15 cellular contexts compared by ENCODE assay signal in the genomic region with DNA sequence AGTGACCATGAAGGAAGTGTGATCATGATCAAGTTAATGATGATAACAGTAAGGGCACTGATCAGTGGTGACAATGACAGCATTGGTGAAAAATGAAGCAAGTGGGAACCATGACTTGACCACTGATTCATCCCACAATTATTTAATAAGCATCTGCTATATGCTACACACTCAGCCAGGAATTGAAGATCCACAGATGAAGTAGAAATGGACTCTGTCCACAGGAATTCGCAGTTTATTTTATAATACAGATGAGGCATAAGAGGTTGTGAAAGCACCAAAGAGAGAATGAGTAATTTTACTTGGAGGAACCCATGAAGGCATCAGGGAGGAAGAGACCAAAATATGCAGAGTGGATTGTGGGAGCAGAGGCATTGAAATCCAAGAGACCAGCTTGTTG. TPM values are rescaled to one million over a fixed set of nuclear protein-coding genes. Genes with fewer than 3 reads are reported as not detected.
A peak's percentile ranks its signal among the peaks of the same experiment; 100 is the strongest.
DNase-seq lines count a peak whose midpoint lies in the region; ATAC-seq, FAIRE-seq and TF ChIP-seq lines count a peak whose summit lies in the region.
"Had no signal": no experiment of that assay in that cellular context is flagged by ENCODE, and none has a peak within 500 bp of the region (broad histone marks: within the 10 kb centered on the region; RNA-seq: fewer than 3 reads in every experiment).

No MANE protein-coding gene starts in this region.

- H3K4me2 ChIP-seq in K562 (ENCODE audit: insufficient read depth, low read length) (no peak overlapping the region), keratinocyte (ENCODE audit: control insufficient read depth, extremely low read depth, insufficient read depth, low read depth, low read length) (peak overlapping the region; percentile 33)

- no peak for TF ChIP-seq CTCF in AG10803 (conservative IDR thresholded peaks at IDR 0.05; ENCODE audit: low read length)
- TF ChIP-seq CTCF in K562 (IDR thresholded peaks at IDR 0.05 in 2 of 3, conservative IDR thresholded peaks at IDR 0.05 in 1 of 3; ENCODE audit: insufficient read depth in 2 of 3, low read depth in 1 of 3, low read length in 3 of 3) = no peak
- TF ChIP-seq CTCF in keratinocyte (optimal IDR thresholded peaks at IDR 0.05 in 1 of 3, IDR thresholded peaks at IDR 0.05 in 1 of 3, conservative IDR thresholded peaks at IDR 0.05 in 1 of 3; ENCODE audit: extremely low read depth in 1 of 3, insufficient read depth in 2 of 3, low read length in 3 of 3) = no peak

- TF ChIP-seq POLR2A in K562 (conservative IDR thresholded peaks at IDR 0.05) = no peak

- H2AFZ ChIP-seq in K562 (ENCODE audit: low read depth, low read length) (0 out of 2 replicates have a peak overlapping the region, but pooled peaks have one; percentile 41), keratinocyte (ENCODE audit: control insufficient read depth, low read length) (peak overlapping the region; percentile 68)

- DNase-seq in AG10803 (ENCODE audit: low read depth) (peak; percentile 97), LHCN-M2 (ENCODE audit: low read depth) (peak; percentile 95), K562 (ENCODE audit: extremely low read depth in 1 of 4, low spot score in 3 of 4) (no peak), keratinocyte (ENCODE audit: low read depth, low spot score) (peak; percentile 73), midbrain (lab: John Stamatoyannopoulos, UW) (no peak), NCI-H1417 treated with DMSO at 0.1 percent for 48 hours (lab: John Stamatoyannopoulos, UW) (no peak)
- DNase-seq in activated naive CD4-positive, alpha-beta T cell (lab: John Stamatoyannopoulos, UW) = no peak
- DNase-seq: activated CD8-positive, alpha-beta memory T cell treated with anti-CD3 and anti-CD28 coated beads, Interleukin-2, amount 50 U/mL, for 48 hours; CD4-positive, CD25-positive, alpha-beta regulatory T cell; NCI-H345; stimulated activated CD4-positive, alpha-beta T cell treated with anti-CD3 and anti-CD28 coated beads, Interleukin-4, amount 100 ng/mL, for 24 hours; stimulated activated naive CD8-positive, alpha-beta T cell treated with anti-CD3 and anti-CD28 coated beads, Interleukin-15, Interleukin-2, amounts not matched to agents 100 U/mL and 50 U/mL, for 24 hours had no signal

- ATAC-seq in K562 (no peak), HG02885 (IDR thresholded peaks at IDR 0.05; ENCODE audit: poor library complexity, unreplicated experiment) (no peak)
- ATAC-seq: stimulated activated naive CD8-positive, alpha-beta T cell treated with anti-CD3 and anti-CD28 coated beads, Interleukin-15, Interleukin-2, amounts not matched to agents 100 U/mL and 50 U/mL, for 24 hours had no signal

- H3K4me3 ChIP-seq in AG10803 (ENCODE audit: low read length) (no peak overlapping the region), K562 (no peak overlapping the region), keratinocyte (ENCODE audit: control insufficient read depth in 2 of 3, extremely low read depth in 1 of 3, insufficient read depth in 2 of 3, low read depth in 1 of 3, low read length in 3 of 3) (peak overlapping the region in 1 of 3 experiments; percentile 16)

- H3K9me3 ChIP-seq in K562 (replicated peaks; ENCODE audit: control insufficient read depth, insufficient read depth, low read depth, low read length) (no peaks in the 10 kb centered on the region), keratinocyte (ENCODE audit: control insufficient read depth, low read depth, low read length) (no peaks in the 10 kb centered on the region)

- H3K27ac ChIP-seq in K562 (ENCODE audit: extremely low read depth, low read depth, low read length) (no peak overlapping the region), keratinocyte (ENCODE audit: control insufficient read depth, insufficient read depth, low read length) (peak overlapping the region; percentile 42)

- TF ChIP-seq EP300 in K562 (IDR thresholded peaks at IDR 0.05; ENCODE audit: low read length) = no peak

- intact Hi-C loops in K562 (cut with micrococcal nuclease) = loop anchor here (5.0 kb wide), 2 partner anchors 65 to 215 kb away; no protein-coding TSS in a partner anchor

- H4K20me1 ChIP-seq in K562 (replicated peaks; ENCODE audit: control insufficient read depth, insufficient read depth, low read length) = no peaks in the 10 kb centered on the region
- H4K20me1 ChIP-seq in keratinocyte (ENCODE audit: control insufficient read depth, extremely low read depth, insufficient read depth, low read length) = no peaks in the 10 kb centered on the region

- no peak overlapping the region for H3K9ac ChIP-seq in K562 (ENCODE audit: insufficient read depth in 1 of 2, low read depth in 2 of 2, low read length in 2 of 2)
- H3K9ac ChIP-seq in keratinocyte (ENCODE audit: control insufficient read depth, extremely low read depth, insufficient read depth, low read length) = no peak overlapping the region

- H3K79me2 ChIP-seq in K562 (ENCODE audit: control insufficient read depth, insufficient read depth, low read length) = no peaks in the 10 kb centered on the region
- no peaks in the 10 kb centered on the region for H3K79me2 ChIP-seq in keratinocyte (ENCODE audit: control insufficient read depth, insufficient read depth, low read length)

- 21% methylated on average over 1 of the region's 1 CpG for WGBS in K562 (ENCODE audit: insufficient coverage, low coverage, missing lambda C conversion rate)

- TF ChIP-seq RAD21 in K562 (CRISPR knock-in tag; conservative IDR thresholded peaks at IDR 0.05 in 1 of 2, IDR thresholded peaks at IDR 0.05 in 1 of 2) = no peak

- POLR2A ChIA-PET in K562 (lab: Yijun Ruan, JAX) = interaction anchor here (0.6 to 3.2 kb wide), 4 partner anchors 9 to 135 kb away, joined by 3 to 18 read pairs (median 3); partner anchors contain the start of genes CBX5 and HNRNPA1

- peaks cover 22 to 24% of the 10 kb centered on the region in 2 experiments; a peak in 4 of 5 replicates for H3K4me1 ChIP-seq in K562 (replicated peaks in 1 of 2; ENCODE audit: control insufficient read depth in 2 of 2, insufficient read depth in 2 of 2, low read length in 2 of 2)
- H3K4me1 ChIP-seq in keratinocyte (ENCODE audit: control insufficient read depth, extremely low read depth, insufficient read depth, low read length) = peaks cover 33% of the 10 kb centered on the region

- H3K9me1 ChIP-seq in K562 (ENCODE audit: control insufficient read depth, insufficient read depth, low read length) (no peaks in the 10 kb centered on the region), keratinocyte (ENCODE audit: control insufficient read depth, extremely low read depth, insufficient read depth, low read length) (no peaks in the 10 kb centered on the region)

- FAIRE-seq in K562 (lab: Jason Lieb, UNC) (no peak), keratinocyte (lab: Jason Lieb, UNC) (no peak)
- FAIRE-seq: endometrium, TTC549 had no signal

- no peaks in the 10 kb centered on the region for H3K27me3 ChIP-seq in K562 (ENCODE audit: control insufficient read depth in 2 of 2, insufficient read depth in 2 of 2, low read length in 2 of 2)
- no peaks in the 10 kb centered on the region for H3K27me3 ChIP-seq in keratinocyte (ENCODE audit: control insufficient read depth, extremely low read depth, insufficient read depth, low read length)

- dilution Hi-C loops in keratinocyte (cut with MboI; ENCODE audit: extremely low pct_ligation_motif_present, low sequenced_read_pairs) = no loop called here

- CTCF ChIA-PET in K562 (lab: Yijun Ruan, JAX; ENCODE audit: low intra/inter-chr PET ratio) = interaction anchor here (0.6 kb wide), 1 partner anchor 73 kb away, joined by 3 read pairs; no protein-coding TSS in a partner anchor

- in situ Hi-C loops in K562 (cut with MboI) = loop anchor here (5.0 to 25.0 kb wide), 2 partner anchors 145 to 460 kb away; partner anchors contain the start of gene CISTR

- H3K36me3 ChIP-seq in K562 (ENCODE audit: control insufficient read depth, insufficient read depth, low read length) = no peaks in the 10 kb centered on the region
- no peaks in the 10 kb centered on the region for H3K36me3 ChIP-seq in keratinocyte (ENCODE audit: control insufficient read depth in 2 of 2, extremely low read depth in 1 of 2, insufficient read depth in 2 of 2, low read length in 2 of 2)

- BruUV-seq in K562 (replicated peaks; lab: Mats Ljungman, UMichigan) = no TSS peak

RNA-seq across cellular contexts. Expression of gene SMUG1, which starts 33.8 kb away (rescaled TPM):
- total RNA-seq in LHCN-M2 (2014; rRNA removed) (57.6 and 69.9 TPM in 2 replicates), K562 (2014; rRNA removed) (56.4 and 76.2 TPM in 2 replicates), K562 (2014; rRNA removed; fragmentation: Illumina TruSeq; extraction: Trizol) (29.7 and 38.1 TPM in 2 replicates), K562 (2015; rRNA removed; fragmentation: Illumina TruSeq; extraction: Trizol) (42.5 and 48.4 TPM in 2 replicates), K562 (2021) (39.4 and 42.4 TPM in 2 replicates)
- 43.8 TPM for polyA plus RNA-seq in LHCN-M2 (2012)
- total RNA-seq in K562 (2011; cell fraction: chromatin; rRNA removed; ENCODE audit: low replicate concordance) = 77.0 and 130 TPM in 2 replicates
- total RNA-seq in K562 (2011; cell fraction: nucleolus; rRNA removed) = 72.5 and 74.4 TPM in 2 replicates
- 82.6 and 125 TPM in 2 replicates for total RNA-seq in K562 (2011; cell fraction: nucleoplasm; rRNA removed)
- polyA plus RNA-seq in K562 (2011; rRNA removed) (46.7 and 52.4 TPM in 2 replicates), K562 (2014; fragmentation: Illumina TruSeq; extraction: Trizol) (49.8 and 55.3 TPM in 2 replicates), K562 (2014; fragmentation: Nextera tagmentation; extraction: Ambion mirVana) (100 to 1,000 TPM; 106 to 117 TPM), K562 (2014; rRNA removed) (56.6 and 84.5 TPM in 2 replicates), keratinocyte (38.6 to 45.3 TPM (median 39.6 TPM) in 3 replicates)
- polyA plus RNA-seq in K562 (2011; cell fraction: cytosol; rRNA removed) = 63.4 and 94.3 TPM in 2 replicates
- polyA plus RNA-seq in K562 (2011; cell fraction: nucleus; rRNA removed) = 52.4 and 68.5 TPM in 2 replicates
- polyA plus RNA-seq in K562 (2012) = 46.0 and 46.7 TPM in 2 replicates
- polyA minus RNA-seq in K562 (2011; rRNA and poly(A)+ RNA removed) = 28.5 and 29.1 TPM in 2 replicates
- polyA minus RNA-seq in K562 (2011; cell fraction: cytosol; rRNA and poly(A)+ RNA removed) = 15.2 and 20.5 TPM in 2 replicates
- 27.1 and 36.1 TPM in 2 replicates for polyA minus RNA-seq in K562 (2011; cell fraction: nucleus; rRNA and poly(A)+ RNA removed)
- polyA plus RNA-seq in keratinocyte (2011; ENCODE audit: low read depth) = 9.8 TPM
- polyA plus RNA-seq in keratinocyte (2011; cell fraction: cytosol; rRNA removed) = 38.3 and 38.5 TPM in 2 replicates
- 38.9 and 40.0 TPM in 2 replicates for polyA plus RNA-seq in keratinocyte (2011; cell fraction: nucleus; rRNA removed)
- polyA plus RNA-seq in keratinocyte (2012; ENCODE audit: low replicate concordance) = 26.1 and 42.4 TPM in 2 replicates
- polyA minus RNA-seq in keratinocyte = 32.2 to 39.6 TPM (median 33.1 TPM) in 3 replicates
- polyA minus RNA-seq in keratinocyte (2011; cell fraction: cytosol; rRNA and poly(A)+ RNA removed) = 32.0 TPM
- 12.1 and 16.8 TPM in 2 replicates for polyA minus RNA-seq in keratinocyte (2011; cell fraction: nucleus; rRNA and poly(A)+ RNA removed)

RNA-seq across cellular contexts. Expression of gene CBX5, which starts 57.3 kb away (rescaled TPM):
- total RNA-seq in LHCN-M2 (2014; rRNA removed) (65.3 and 90.8 TPM in 2 replicates), K562 (2014; rRNA removed) (41.8 and 50.5 TPM in 2 replicates), K562 (2014; rRNA removed; fragmentation: Illumina TruSeq; extraction: Trizol) (80.2 and 106 TPM in 2 replicates), K562 (2015; rRNA removed; fragmentation: Illumina TruSeq; extraction: Trizol) (55.3 and 60.8 TPM in 2 replicates), K562 (2021) (72.6 and 82.3 TPM in 2 replicates)
- 32.8 TPM for polyA plus RNA-seq in LHCN-M2 (2012)
- total RNA-seq in K562 (2011; cell fraction: chromatin; rRNA removed; ENCODE audit: low replicate concordance) = 33.7 and 89.9 TPM in 2 replicates
- total RNA-seq in K562 (2011; cell fraction: nucleolus; rRNA removed) = 22.3 and 27.9 TPM in 2 replicates
- 59.4 and 101 TPM in 2 replicates for total RNA-seq in K562 (2011; cell fraction: nucleoplasm; rRNA removed)
- polyA plus RNA-seq in K562 (2011; rRNA removed) (81.2 and 102 TPM in 2 replicates), K562 (2014; fragmentation: Illumina TruSeq; extraction: Trizol) (51.2 and 59.2 TPM in 2 replicates), K562 (2014; fragmentation: Nextera tagmentation; extraction: Ambion mirVana) (10 to 100 TPM; 49.8 to 53.2 TPM), K562 (2014; rRNA removed) (32.6 and 39.3 TPM in 2 replicates), keratinocyte (15.5 to 25.8 TPM (median 23.3 TPM) in 3 replicates)
- polyA plus RNA-seq in K562 (2011; cell fraction: cytosol; rRNA removed) = 28.5 and 57.8 TPM in 2 replicates
- polyA plus RNA-seq in K562 (2011; cell fraction: nucleus; rRNA removed) = 25.8 and 37.9 TPM in 2 replicates
- polyA plus RNA-seq in K562 (2012) = 28.8 and 37.9 TPM in 2 replicates
- 208 and 238 TPM in 2 replicates for polyA minus RNA-seq in K562 (2011; rRNA and poly(A)+ RNA removed)
- polyA minus RNA-seq in K562 (2011; cell fraction: cytosol; rRNA and poly(A)+ RNA removed) = 65.3 and 84.1 TPM in 2 replicates
- polyA minus RNA-seq in K562 (2011; cell fraction: nucleus; rRNA and poly(A)+ RNA removed) = 16.3 and 30.9 TPM in 2 replicates
- 20.2 TPM for polyA plus RNA-seq in keratinocyte (2011; ENCODE audit: low read depth)
- polyA plus RNA-seq in keratinocyte (2011; cell fraction: cytosol; rRNA removed) = 9.9 and 17.5 TPM in 2 replicates
- polyA plus RNA-seq in keratinocyte (2011; cell fraction: nucleus; rRNA removed) = 19.6 and 22.4 TPM in 2 replicates
- 9.0 and 20.1 TPM in 2 replicates for polyA plus RNA-seq in keratinocyte (2012; ENCODE audit: low replicate concordance)
- polyA minus RNA-seq in keratinocyte = 32.0 to 66.7 TPM (median 33.1 TPM) in 3 replicates
- 20.5 TPM for polyA minus RNA-seq in keratinocyte (2011; cell fraction: cytosol; rRNA and poly(A)+ RNA removed)
- polyA minus RNA-seq in keratinocyte (2011; cell fraction: nucleus; rRNA and poly(A)+ RNA removed) = 14.8 and 32.6 TPM in 2 replicates

RNA-seq across cellular contexts. Expression of gene HNRNPA1, which starts 57.9 kb away (rescaled TPM):
- total RNA-seq in LHCN-M2 (2014; rRNA removed) (529 and 606 TPM in 2 replicates), K562 (2014; rRNA removed) (1,166 and 1,242 TPM in 2 replicates), K562 (2014; rRNA removed; fragmentation: Illumina TruSeq; extraction: Trizol) (1,479 and 1,871 TPM in 2 replicates), K562 (2015; rRNA removed; fragmentation: Illumina TruSeq; extraction: Trizol) (1,215 and 1,277 TPM in 2 replicates), K562 (2021) (1,768 and 1,994 TPM in 2 replicates)
- polyA plus RNA-seq in LHCN-M2 (2012) = 843 TPM
- total RNA-seq in K562 (2011; cell fraction: chromatin; rRNA removed; ENCODE audit: low replicate concordance) = 585 and 1,170 TPM in 2 replicates
- total RNA-seq in K562 (2011; cell fraction: nucleolus; rRNA removed) = 342 and 393 TPM in 2 replicates
- 680 and 890 TPM in 2 replicates for total RNA-seq in K562 (2011; cell fraction: nucleoplasm; rRNA removed)
- polyA plus RNA-seq in K562 (2011; rRNA removed) (1,105 and 1,247 TPM in 2 replicates), K562 (2014; fragmentation: Illumina TruSeq; extraction: Trizol) (2,677 and 2,919 TPM in 2 replicates), K562 (2014; fragmentation: Nextera tagmentation; extraction: Ambion mirVana) (1,000 to 10,000 TPM; 1,815 to 2,152 TPM), K562 (2014; rRNA removed) (2,590 and 2,703 TPM in 2 replicates), keratinocyte (269 to 1,061 TPM (median 583 TPM) in 3 replicates)
- polyA plus RNA-seq in K562 (2011; cell fraction: cytosol; rRNA removed) = 544 and 1,005 TPM in 2 replicates
- 747 and 1,095 TPM in 2 replicates for polyA plus RNA-seq in K562 (2011; cell fraction: nucleus; rRNA removed)
- 2,696 and 3,059 TPM in 2 replicates for polyA plus RNA-seq in K562 (2012)
- polyA minus RNA-seq in K562 (2011; rRNA and poly(A)+ RNA removed) = 2,157 and 2,253 TPM in 2 replicates
- 731 and 750 TPM in 2 replicates for polyA minus RNA-seq in K562 (2011; cell fraction: cytosol; rRNA and poly(A)+ RNA removed)
- polyA minus RNA-seq in K562 (2011; cell fraction: nucleus; rRNA and poly(A)+ RNA removed) = 346 and 811 TPM in 2 replicates
- polyA plus RNA-seq in keratinocyte (2011; ENCODE audit: low read depth) = 866 TPM
- polyA plus RNA-seq in keratinocyte (2011; cell fraction: cytosol; rRNA removed) = 514 and 556 TPM in 2 replicates
- 391 and 470 TPM in 2 replicates for polyA plus RNA-seq in keratinocyte (2011; cell fraction: nucleus; rRNA removed)
- 660 and 1,102 TPM in 2 replicates for polyA plus RNA-seq in keratinocyte (2012; ENCODE audit: low replicate concordance)
- 134 to 550 TPM (median 267 TPM) in 3 replicates for polyA minus RNA-seq in keratinocyte
- polyA minus RNA-seq in keratinocyte (2011; cell fraction: cytosol; rRNA and poly(A)+ RNA removed) = 319 TPM
- 117 and 201 TPM in 2 replicates for polyA minus RNA-seq in keratinocyte (2011; cell fraction: nucleus; rRNA and poly(A)+ RNA removed)

Comparison
In these comparisons a context has a peak if more than half of its experiments do, and no peak if none do; other contexts are left out.
1. DNase-seq: peak in AG10803 (single experiment), LHCN-M2 (single experiment) and keratinocyte (single experiment); none in K562 (0 of 4), midbrain (single experiment), NCI-H1417 treated with DMSO at 0.1 percent for 48 hours (single experiment) and activated naive CD4-positive, alpha-beta T cell (0 of 4).